ENCODE assay signal across 23 cellular contexts in genomic region chr10:89100680-89101079, GRCh38.
DNase-seq lines count a peak whose midpoint lies in the region; ATAC-seq and TF ChIP-seq lines count a peak whose summit lies in the region.
"Had no signal": no experiment of that assay in that cellular context is flagged by ENCODE, and none has a peak within 500 bp of the region (broad histone marks: within the 10 kb centered on the region; RNA-seq: fewer than 3 reads in every experiment).

No MANE protein-coding gene starts in this region.

- peak; percentile 87 for ATAC-seq in Right ventricle myocardium superior (ENCODE audit: poor library complexity)
- ATAC-seq: esophagus mucosa, right lobe of liver had no signal

- H3K4me3 ChIP-seq in esophagus squamous epithelium = no peak overlapping the region
- H3K4me3 ChIP-seq in left ventricle myocardium inferior = no peak overlapping the region
- H3K4me3 ChIP-seq: adrenal gland, BLaER1, right lobe of liver, SK-N-MC had no signal

- H3K36me3 ChIP-seq in esophagus squamous epithelium (no peaks in the 10 kb centered on the region), left ventricle myocardium inferior (no peaks in the 10 kb centered on the region)
- H3K36me3 ChIP-seq: adrenal gland, BLaER1, right lobe of liver, WERI-Rb-1 had no signal

- no peak for TF ChIP-seq POLR2A in esophagus squamous epithelium (IDR thresholded peaks at IDR 0.05)

- DNase-seq in Right ventricle myocardium superior (no peak), cardiac septum (ENCODE audit: low spot score) (no peak), esophagus squamous epithelium (lab: John Stamatoyannopoulos, UW) (no peak), left ventricle myocardium inferior (no peak), COR-L47 (lab: John Stamatoyannopoulos, UW) (no peak), SK-N-DZ (ENCODE audit: low spot score) (no peak), epidermal melanocyte (ENCODE audit: insufficient read length, low spot score) (no peak), NCI-H2029 treated with DMSO at 0.1 percent for 48 hours (lab: John Stamatoyannopoulos, UW) (no peak)
- DNase-seq: 8988T; activated CD4-positive, alpha-beta T cell treated with anti-CD3 and anti-CD28 coated beads, Interleukin-2, amount 50 U/mL, for 48 hours; activated gamma-delta T cell; adrenal gland; central memory CD4-positive, alpha-beta T cell; effector CD4-positive, alpha-beta T cell; kidney; mammary epithelial cell; NCI-H1694; NCI-H82; right lobe of liver; WERI-Rb-1 had no signal

- TF ChIP-seq CTCF in esophagus squamous epithelium (IDR thresholded peaks at IDR 0.05) (no peak), left ventricle myocardium inferior (IDR thresholded peaks at IDR 0.05; ENCODE audit: borderline replicate concordance) (no peak)

- WGBS in esophagus squamous epithelium, 2 donors = 67 to 69% methylated on average over 4 of the region's 4 CpGs

- H3K9me3 ChIP-seq in esophagus squamous epithelium (no peaks in the 10 kb centered on the region), left ventricle myocardium inferior (replicated peaks) (no peaks in the 10 kb centered on the region)
- H3K9me3 ChIP-seq: adrenal gland, BLaER1, right lobe of liver had no signal

- peaks cover 0 to 30% (median 4%) of the 10 kb centered on the region in 3 donors for H3K4me1 ChIP-seq in esophagus squamous epithelium
- H3K4me1 ChIP-seq in left ventricle myocardium inferior = peaks cover 8% of the 10 kb centered on the region
- H3K4me1 ChIP-seq: adrenal gland, BLaER1, right lobe of liver had no signal

- peak overlapping the region in 3 of 4 donors; percentile 32 to 58 (median 36) for H3K27ac ChIP-seq in esophagus squamous epithelium
- H3K27ac ChIP-seq in left ventricle myocardium inferior (replicated peaks) = peak overlapping the region; percentile 39
- H3K27ac ChIP-seq: adrenal gland, BLaER1, right lobe of liver, SK-N-MC, WERI-Rb-1 had no signal

- intact Hi-C loops in Right ventricle myocardium superior (cut with DNase I) = no loop called here
- intact Hi-C loops in cardiac septum (cut with DNase I) = loop anchor here (10.0 kb wide), 1 partner anchor 46 kb away; no protein-coding TSS in a partner anchor
- intact Hi-C loops in esophagus squamous epithelium (cut with DNase I) = no loop called here
- intact Hi-C loops in left ventricle myocardium inferior (cut with micrococcal nuclease) = no loop called here

- no peaks in the 10 kb centered on the region for H3K27me3 ChIP-seq in esophagus squamous epithelium
- no peaks in the 10 kb centered on the region for H3K27me3 ChIP-seq in left ventricle myocardium inferior (ENCODE audit: low read depth)
- H3K27me3 ChIP-seq: adrenal gland, BLaER1, right lobe of liver had no signal
